In genomic region chr22:44293034-44293433, GRCh38 we compare ENCODE assay signal across 20 cellular contexts. TPM values are rescaled to one million over a fixed set of nuclear protein-coding genes. Genes with fewer than 3 reads are reported as not detected.
"Had no signal": no experiment of that assay in that cellular context is flagged by ENCODE, and none has a peak within 500 bp of the region (broad histone marks: within the 10 kb centered on the region; RNA-seq: fewer than 3 reads in every experiment).

No MANE protein-coding gene starts in this region.

- H3K4me1 Mint-ChIP-seq: memory B cell; stimulated activated naive B cell treated with anti-CD40 and anti-IgM and Interleukin-4, amounts not matched to agents 10 μg/mL and 1 μg/mL and 100 μg/mL, for 72 hours had no signal

- H3K36me3 Mint-ChIP-seq: natural killer cell had no signal

- H3K27me3 Mint-ChIP-seq: stimulated activated naive CD8-positive, alpha-beta T cell treated with anti-CD3 and anti-CD28 coated beads, Interleukin-15, Interleukin-2, amounts not matched to agents 100 ng/mL and 50 ng/mL, for 24 hours had no signal

- ATAC-seq: foreskin keratinocyte; gastroesophageal sphincter; heart right ventricle; left lobe of liver; natural killer cell; pancreas; right lobe of liver; stimulated activated naive B cell treated with anti-CD40 and anti-IgM and Interleukin-4, amounts not matched to agents 10 μg/mL and 1 μg/mL and 100 μg/mL, for 72 hours had no signal

- DNase-seq: central memory CD4-positive, alpha-beta T cell; effector CD8-positive, alpha-beta T cell; foreskin keratinocyte; heart right ventricle; hippocampal formation; natural killer cell; occipital lobe; right lobe of liver; small intestine; stimulated activated CD4-positive, alpha-beta T cell treated with anti-CD3 and anti-CD28 coated beads, Interleukin-15, amount 100 ng/mL, for 24 hours; stimulated activated CD4-positive, alpha-beta T cell treated with anti-CD3 and anti-CD28 coated beads, Interleukin-2, amount 100 ng/mL, for 48 hours; stimulated activated naive B cell treated with anti-CD40 and anti-IgM and Interleukin-4, amounts not matched to agents 10 μg/mL and 1 μg/mL and 100 μg/mL, for 72 hours; transverse colon had no signal

- H3K9me3 Mint-ChIP-seq: natural killer cell had no signal

- H3K27ac Mint-ChIP-seq: memory B cell; natural killer cell; stimulated activated naive B cell treated with anti-CD40 and anti-IgM and Interleukin-4, amounts not matched to agents 10 μg/mL and 1 μg/mL and 100 μg/mL, for 72 hours; stimulated activated naive CD8-positive, alpha-beta T cell treated with anti-CD3 and anti-CD28 coated beads, Interleukin-15, Interleukin-2, amounts not matched to agents 100 ng/mL and 50 ng/mL, for 24 hours had no signal

- H3K4me3 Mint-ChIP-seq: memory B cell; natural killer cell; stimulated activated naive B cell treated with anti-CD40 and anti-IgM and Interleukin-4, amounts not matched to agents 10 μg/mL and 1 μg/mL and 100 μg/mL, for 72 hours; stimulated activated naive CD8-positive, alpha-beta T cell treated with anti-CD3 and anti-CD28 coated beads, Interleukin-15, Interleukin-2, amounts not matched to agents 100 ng/mL and 50 ng/mL, for 24 hours had no signal

RNA-seq across cellular contexts. Expression of gene SHISAL1, which starts 19.7 kb away (rescaled TPM):
- total RNA-seq: epithelial cell of proximal tubule, foreskin keratinocyte, mononuclear cell, natural killer cell had no signal
